Comparison of ENCODE assay signal across 7 cellular contexts in the genomic region with DNA sequence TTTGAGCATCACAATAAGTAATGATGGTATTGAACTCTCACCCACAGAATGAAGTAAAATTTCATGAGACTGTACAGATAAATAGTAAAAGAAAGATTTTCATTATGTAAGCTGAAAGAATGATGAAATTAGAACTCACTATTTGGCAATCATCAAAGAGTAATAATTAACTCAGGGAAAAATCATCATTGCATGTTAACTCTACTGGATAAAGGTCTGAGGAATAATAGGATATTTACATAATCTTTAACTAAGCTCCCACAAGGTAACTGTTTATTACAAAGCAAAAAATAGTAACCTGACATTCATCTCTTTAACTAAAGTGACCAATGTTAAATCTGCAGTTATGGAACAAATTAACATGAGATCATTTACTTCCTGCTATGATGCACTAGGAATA.
"Had no signal": no experiment of that assay in that cellular context is flagged by ENCODE, and none has a peak within 500 bp of the region (broad histone marks: within the 10 kb centered on the region; RNA-seq: fewer than 3 reads in every experiment).

No MANE protein-coding gene starts in this region.

- H2AFZ ChIP-seq: GM23248 had no signal

- ATAC-seq: K562 had no signal

- FAIRE-seq: K562 had no signal

- DNase-seq: GM23248, GOT3, H9, HCEC 1CT, IMR-90, KG1 had no signal

- H3K9ac ChIP-seq: GM23248 had no signal

- H3K27ac ChIP-seq: GM23248 had no signal

- H3K4me3 ChIP-seq: GM23248, K562 had no signal
